ENCODE assay signal across 24 cellular contexts in the genomic region with DNA sequence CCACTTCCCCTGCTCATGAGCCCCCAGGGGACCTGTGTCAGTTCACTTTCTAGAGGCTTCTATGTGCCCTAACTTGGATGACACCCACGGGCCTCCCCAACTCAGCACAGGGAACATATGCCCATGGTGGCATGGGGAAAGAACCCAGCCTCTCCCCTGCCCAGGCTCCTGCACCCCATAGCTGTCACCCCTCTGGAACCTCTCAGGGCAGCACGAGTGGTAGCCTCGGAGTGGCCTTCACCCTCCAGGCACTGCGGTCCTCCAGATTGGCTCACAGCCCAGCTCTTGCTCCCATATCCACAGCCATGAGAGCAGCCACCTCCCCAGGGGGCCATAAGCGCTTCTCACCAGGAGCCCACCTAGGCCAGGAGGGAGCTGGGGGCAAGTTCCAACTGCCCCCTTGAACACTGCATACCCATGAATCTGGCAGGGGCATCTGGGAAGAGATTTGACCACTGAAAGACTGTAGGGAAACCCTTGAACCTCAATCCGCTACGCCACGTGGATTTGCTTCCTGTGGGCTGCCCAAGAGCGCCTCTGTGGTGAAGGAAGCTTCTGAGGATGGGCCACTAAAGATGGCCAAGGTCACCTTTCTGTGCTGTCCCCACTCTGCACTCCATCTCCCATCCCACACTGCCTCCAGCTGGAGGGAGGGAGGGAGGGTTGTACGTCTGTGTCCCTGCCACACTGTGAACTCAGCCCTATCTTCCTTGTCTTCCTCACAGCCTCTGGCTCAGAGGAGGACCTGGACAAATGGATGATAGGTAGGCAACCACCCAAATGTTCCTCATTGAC. TPM values are rescaled to one million over a fixed set of nuclear protein-coding genes. Genes with fewer than 3 reads are reported as not detected.
DNase-seq lines count a peak whose midpoint lies in the region; ATAC-seq and TF ChIP-seq lines count a peak whose summit lies in the region.
"Had no signal": no experiment of that assay in that cellular context is flagged by ENCODE, and none has a peak within 500 bp of the region (broad histone marks: within the 10 kb centered on the region; RNA-seq: fewer than 3 reads in every experiment).

No MANE protein-coding gene starts in this region.

- no peaks in the 10 kb centered on the region for H3K27me3 Mint-ChIP-seq in MCF 10A (ENCODE audit: insufficient read depth, unreplicated experiment)

- no peaks in the 10 kb centered on the region for H3K4me1 ChIP-seq in breast epithelium
- peaks cover 5% of the 10 kb centered on the region for H3K4me1 ChIP-seq in Karpas-422 (ENCODE audit: low read length)
- H3K4me1 ChIP-seq in uterus, result no peaks in the 10 kb centered on the region

- TF ChIP-seq POLR2A in breast epithelium (IDR thresholded peaks at IDR 0.05), result no peak
- TF ChIP-seq POLR2A in uterus (IDR thresholded peaks at IDR 0.05), result no peak

- no TSS peak for BruUV-seq in MCF 10A (replicated peaks; lab: Mats Ljungman, UMichigan)

- DNase-seq in MCF 10A (ENCODE audit: unreplicated experiment) (no peak), breast epithelium (ENCODE audit: low spot score in 2 of 2) (no peak), Karpas-422 (peak; percentile 67), epithelial cell of prostate (ENCODE audit: low read depth, low spot score) (no peak), uterus (peak; percentile 13 to 16), NCI-H1105 (lab: John Stamatoyannopoulos, UW) (no peak), NCI-H2029 treated with DMSO at 0.1 percent for 48 hours (lab: John Stamatoyannopoulos, UW) (no peak)
- DNase-seq: activated CD4-positive, alpha-beta T cell treated with anti-CD3 and anti-CD28 coated beads for 36 hours; activated CD8-positive, alpha-beta memory T cell treated with anti-CD3 and anti-CD28 coated beads for 24 hours; CD4-positive, CD25-positive, alpha-beta regulatory T cell; GDM1; mesenchymal stem cell; naive B cell; NCI-H1930; NCI-H2227 treated with DMSO at 0.1 percent for 48 hours; NCI-H748 treated with DMSO at 0.1 percent for 48 hours; stomach; T-helper 1 cell; transverse colon had no signal

- H3K79me2 ChIP-seq in Karpas-422 (ENCODE audit: low read length), result no peaks in the 10 kb centered on the region

- no peaks in the 10 kb centered on the region for H3K27me3 ChIP-seq in breast epithelium
- H3K27me3 ChIP-seq in Karpas-422 (ENCODE audit: low read length), result no peaks in the 10 kb centered on the region
- H3K27me3 ChIP-seq in uterus, result no peaks in the 10 kb centered on the region
- H3K27me3 ChIP-seq: body of pancreas had no signal

- ATAC-seq in HG03520 (IDR thresholded peaks at IDR 0.05; ENCODE audit: unreplicated experiment), result no peak
- ATAC-seq: activated CD4-positive, alpha-beta T cell treated with anti-CD3 and anti-CD28 coated beads for 36 hours; body of pancreas had no signal

- TF ChIP-seq CTCF in MCF 10A (IDR thresholded peaks at IDR 0.05; ENCODE audit: unreplicated experiment) (no peak), breast epithelium (IDR thresholded peaks at IDR 0.05) (no peak), uterus (IDR thresholded peaks at IDR 0.05) (no peak)

- no peaks in the 10 kb centered on the region for H3K9me2 ChIP-seq in Karpas-422 (replicated peaks; ENCODE audit: insufficient read depth, low read length)

- no peaks in the 10 kb centered on the region for H3K36me3 ChIP-seq in breast epithelium
- H3K36me3 ChIP-seq in Karpas-422 (ENCODE audit: insufficient read depth, low read length), result no peaks in the 10 kb centered on the region
- H3K36me3 ChIP-seq in uterus, result no peaks in the 10 kb centered on the region
- H3K36me3 ChIP-seq: transverse colon had no signal

- no peak overlapping the region for H2AFZ ChIP-seq in Karpas-422 (ENCODE audit: low read length)

- POLR2A ChIA-PET in MCF 10A (lab: Yijun Ruan, JAX), result interaction anchor here (0.7 to 7.3 kb wide), 4 partner anchors 34 to 1396 kb away, joined by 3 to 70 read pairs (median 4); no protein-coding TSS in a partner anchor

- H3K9me3 Mint-ChIP-seq in MCF 10A (ENCODE audit: unreplicated experiment), result no peaks in the 10 kb centered on the region
- H3K9me3 Mint-ChIP-seq: activated naive CD8-positive, alpha-beta T cell treated with anti-CD3 and anti-CD28 coated beads, Interleukin-2, amount 10 ng/mL, durations not matched to agents 7 days and 5 days; CD4-positive, CD25-positive, alpha-beta regulatory T cell; naive B cell had no signal

- H3K36me3 Mint-ChIP-seq in MCF 10A (ENCODE audit: insufficient read depth, unreplicated experiment), result peaks cover 59% of the 10 kb centered on the region
- H3K36me3 Mint-ChIP-seq: activated naive CD8-positive, alpha-beta T cell treated with anti-CD3 and anti-CD28 coated beads, Interleukin-2, amount 10 ng/mL, durations not matched to agents 7 days and 5 days; CD4-positive, CD25-positive, alpha-beta regulatory T cell; naive B cell had no signal

- H3K27ac ChIP-seq in breast epithelium (no peak overlapping the region), Karpas-422 (ENCODE audit: low read length) (no peak overlapping the region), epithelial cell of prostate (peak overlapping the region; percentile 4), uterus (no peak overlapping the region)
- H3K27ac ChIP-seq: body of pancreas, KMS-11, stomach, transverse colon had no signal

- intact Hi-C loops in MCF 10A (cut with micrococcal nuclease), result no loop called here
- intact Hi-C loops in breast epithelium (cut with DNase I; ENCODE audit: low total_unique reads), result no loop called here
- intact Hi-C loops in uterus (cut with DNase I; ENCODE audit: low total_unique reads), result no loop called here

- no peaks in the 10 kb centered on the region for H3K9me3 ChIP-seq in breast epithelium
- H3K9me3 ChIP-seq in Karpas-422 (ENCODE audit: low read length), result no peaks in the 10 kb centered on the region
- H3K9me3 ChIP-seq in uterus, result no peaks in the 10 kb centered on the region
- H3K9me3 ChIP-seq: body of pancreas, stomach, transverse colon had no signal

- no peak overlapping the region for H3K4me3 Mint-ChIP-seq in MCF 10A (ENCODE audit: unreplicated experiment)
- H3K4me3 Mint-ChIP-seq: activated CD4-positive, alpha-beta T cell treated with anti-CD3 and anti-CD28 coated beads for 36 hours; activated naive CD8-positive, alpha-beta T cell treated with anti-CD3 and anti-CD28 coated beads, Interleukin-2, amount 10 ng/mL, durations not matched to agents 7 days and 5 days; CD4-positive, CD25-positive, alpha-beta regulatory T cell had no signal

- H3K4me3 ChIP-seq in breast epithelium (no peak overlapping the region), Karpas-422 (ENCODE audit: low read length) (no peak overlapping the region), uterus (no peak overlapping the region)
- H3K4me3 ChIP-seq: body of pancreas, stomach, transverse colon had no signal

- peaks cover 10% of the 10 kb centered on the region for H3K4me1 Mint-ChIP-seq in MCF 10A (ENCODE audit: insufficient read depth, unreplicated experiment)
- H3K4me1 Mint-ChIP-seq: activated CD4-positive, alpha-beta T cell treated with anti-CD3 and anti-CD28 coated beads for 36 hours had no signal

- CTCF ChIA-PET in MCF 10A (lab: Yijun Ruan, JAX), result interaction anchor here (0.6 to 1.4 kb wide), 4 partner anchors 14 to 840 kb away, joined by 3 to 5 read pairs (median 4); no protein-coding TSS in a partner anchor

- peaks cover 48% of the 10 kb centered on the region for H4K20me1 ChIP-seq in Karpas-422 (ENCODE audit: insufficient read depth, low read depth, low read length)

- no peak overlapping the region for H3K9ac ChIP-seq in Karpas-422 (ENCODE audit: low read length)
- H3K9ac ChIP-seq: KMS-11 had no signal

- H3K4me2 ChIP-seq in Karpas-422 (ENCODE audit: low read depth, low read length, poor library complexity, severe bottlenecking), result no peak overlapping the region
- H3K4me2 ChIP-seq: KMS-11 had no signal

- H3K27ac Mint-ChIP-seq in MCF 10A (ENCODE audit: low read depth, unreplicated experiment), result peak overlapping the region; percentile 54
- H3K27ac Mint-ChIP-seq: activated CD4-positive, alpha-beta T cell treated with anti-CD3 and anti-CD28 coated beads for 36 hours; activated naive CD8-positive, alpha-beta T cell treated with anti-CD3 and anti-CD28 coated beads, Interleukin-2, amount 10 ng/mL, durations not matched to agents 7 days and 5 days; CD4-positive, CD25-positive, alpha-beta regulatory T cell had no signal

RNA-seq across cellular contexts. Expression of a gene that starts 11.9 kb away (rescaled TPM):
- total RNA-seq in MCF 10A (2022) (not detected in 2 replicates), breast epithelium (1 to 10 TPM in 1 of 3 donors, under 1 TPM in 1, not detected in 1; 0.33 to 4.0 TPM), uterus (10 to 100 TPM in 1 of 4 donors, 1 to 10 TPM in 1, not detected in 2; 1.3 to 10.9 TPM)
- total RNA-seq in Karpas-422 (2014; rRNA removed; shearing (Covaris generic); ENCODE audit: low replicate concordance), result 146 and 265 TPM in 2 replicates
- total RNA-seq: activated CD4-positive, alpha-beta T cell treated with anti-CD3 and anti-CD28 coated beads for 36 hours; body of pancreas; CD4-positive, CD25-positive, alpha-beta regulatory T cell; HT-29 had no signal

RNA-seq across cellular contexts. Expression of a gene that starts 41.6 kb away (rescaled TPM):
- total RNA-seq in MCF 10A (2022), result 218 and 286 TPM in 2 replicates
- 10 to 100 TPM; 15.1 to 46.7 (median 19.3) TPM for total RNA-seq in breast epithelium
- under 0.01 TPM in 1 of 2 replicates, not detected in the other for total RNA-seq in Karpas-422 (2014; rRNA removed; shearing (Covaris generic); ENCODE audit: low replicate concordance)
- total RNA-seq in uterus, result 100 to 1,000 TPM in 1 of 4 donors, 10 to 100 TPM in 3; 44.9 to 175 (median 71.7) TPM
- total RNA-seq: CD4-positive, CD25-positive, alpha-beta regulatory T cell had no signal

RNA-seq across cellular contexts. Expression of a gene that starts 49.0 kb away (rescaled TPM):
- total RNA-seq in MCF 10A (2022) (20.3 and 24.3 TPM in 2 replicates), breast epithelium (10 to 100 TPM in 1 of 3 donors, 1 to 10 TPM in 2; 4.5 to 17.0 (median 8.8) TPM), uterus (10 to 100 TPM in 2 of 4 donors, 1 to 10 TPM in 1, not detected in 1; 1.3 to 11.1 (median 10.1) TPM)
- total RNA-seq in Karpas-422 (2014; rRNA removed; shearing (Covaris generic); ENCODE audit: low replicate concordance), result 9.4 and 14.5 TPM in 2 replicates

Comparison
In these comparisons a context has a peak if more than half of its experiments do, and no peak if none do; other contexts are left out.
1. DNase-seq: peak in Karpas-422 (single experiment) and uterus (2 of 2); none in MCF 10A (single experiment), breast epithelium (0 of 2), epithelial cell of prostate (single experiment), NCI-H1105 (single experiment) and NCI-H2029 treated with DMSO at 0.1 percent for 48 hours (single experiment).
2. RNA of a gene that starts 11.9 kb away (total RNA-seq): 146 to 265 TPM in Karpas-422; 1.3 to 10.9 TPM in uterus, 0.33 to 4.0 TPM in breast epithelium and not detected in MCF 10A; every median in the first group is over 10 times any median in the second.
3. RNA of a gene that starts 41.6 kb away (total RNA-seq): 218 to 286 TPM in MCF 10A, 44.9 to 175 TPM in uterus and 15.1 to 46.7 TPM in breast epithelium; under 0.01 TPM in Karpas-422; every median in the first group is over 10 times any median in the second.